In genomic region chr11:57311109-57311936, GRCh38 we compare ENCODE assay signal across 7 cellular contexts. TPM values are rescaled to one million over a fixed set of nuclear protein-coding genes. Genes with fewer than 3 reads are reported as not detected.
DNase-seq lines count a peak whose midpoint lies in the region; ATAC-seq and TF ChIP-seq lines count a peak whose summit lies in the region.

No MANE protein-coding gene starts in this region.

- H3K4me1 Mint-ChIP-seq in activated CD4-positive, alpha-beta T cell treated with anti-CD3 and anti-CD28 coated beads, Interleukin-2, amount 10 ng/mL, durations not matched to agents 24 days and 14 days, result peaks cover 14% of the 10 kb centered on the region

- TF ChIP-seq POLR2A in GM18505 (IDR thresholded peaks at IDR 0.05; ENCODE audit: borderline replicate concordance, extremely low read depth, insufficient read depth, insufficient read length), result no peak
- peak in 1 of 2 donors; percentile 15 for TF ChIP-seq POLR2A in lower leg skin (IDR thresholded peaks at IDR 0.05)

- no peak overlapping the region for H3K27ac Mint-ChIP-seq in activated CD4-positive, alpha-beta T cell treated with anti-CD3 and anti-CD28 coated beads, Interleukin-2, amount 10 ng/mL, durations not matched to agents 24 days and 14 days

- ATAC-seq in GM18505 (IDR thresholded peaks at IDR 0.05; ENCODE audit: unreplicated experiment) (peak; percentile 97), HG02798 (IDR thresholded peaks at IDR 0.05; ENCODE audit: poor library complexity, unreplicated experiment) (peak; percentile 95)

- intact Hi-C loops in activated CD4-positive, alpha-beta T cell treated with anti-CD3 and anti-CD28 coated beads, Interleukin-2, amount 10 ng/mL, durations not matched to agents 24 days and 14 days (cut with micrococcal nuclease), result loop anchor here (1.0 kb wide), 2 partner anchors 14 to 24 kb away; partner anchors contain the start of gene SSRP1
- intact Hi-C loops in lower leg skin (cut with DNase I; ENCODE audit: low total_unique reads), result no loop called here

- DNase-seq in NCI-H2029 treated with DMSO at 0.1 percent for 48 hours (lab: John Stamatoyannopoulos, UW) (peak; percentile 71), ecto neural progenitor cell (ENCODE audit: low spot score) (peak; percentile 83), lower leg skin (ENCODE audit: low spot score in 2 of 2) (peak; percentile 95 to 99)
- DNase-seq in activated CD4-positive, alpha-beta T cell treated with anti-CD3 and anti-CD28 coated beads, Interleukin-2, amount 10 ng/mL, durations not matched to agents 24 days and 14 days, result peak; percentile 90
- DNase-seq in stimulated activated CD4-positive, alpha-beta T cell treated with anti-CD3 and anti-CD28 coated beads, TNF-alpha, amount 100 ng/mL, for 4 hours (ENCODE audit: low read depth in 3 of 3), result peak in 2 of 3 experiments; percentile 33 to 36

- TF ChIP-seq CTCF in lower leg skin (IDR thresholded peaks at IDR 0.05), result no peak

- H3K27me3 Mint-ChIP-seq in activated CD4-positive, alpha-beta T cell treated with anti-CD3 and anti-CD28 coated beads, Interleukin-2, amount 10 ng/mL, durations not matched to agents 24 days and 14 days, result no peaks in the 10 kb centered on the region

- H3K36me3 Mint-ChIP-seq in activated CD4-positive, alpha-beta T cell treated with anti-CD3 and anti-CD28 coated beads, Interleukin-2, amount 10 ng/mL, durations not matched to agents 24 days and 14 days (ENCODE audit: low read depth), result peaks cover 7% of the 10 kb centered on the region

- peak overlapping the region; percentile 6 for H3K4me3 ChIP-seq in lower leg skin (ENCODE audit: low read depth, poor library complexity, severe bottlenecking)

- peak overlapping the region; percentile 68 for H3K4me3 Mint-ChIP-seq in activated CD4-positive, alpha-beta T cell treated with anti-CD3 and anti-CD28 coated beads, Interleukin-2, amount 10 ng/mL, durations not matched to agents 24 days and 14 days

- WGBS in lower leg skin, 2 donors, result 2 to 3% methylated on average over 10 to 30 of the region's 31 CpGs

- H3K9me3 Mint-ChIP-seq in activated CD4-positive, alpha-beta T cell treated with anti-CD3 and anti-CD28 coated beads, Interleukin-2, amount 10 ng/mL, durations not matched to agents 24 days and 14 days, result no peaks in the 10 kb centered on the region

RNA-seq across cellular contexts. Expression of gene TNKS1BP1, which starts 13.4 kb away (rescaled TPM):
- total RNA-seq in activated CD4-positive, alpha-beta T cell treated with anti-CD3 and anti-CD28 coated beads, Interleukin-2, amount 10 ng/mL, durations not matched to agents 24 days and 14 days, result 23.7 and 24.2 TPM in 2 replicates
- 100 to 1,000 TPM; 219 to 273 (median 230) TPM for total RNA-seq in lower leg skin

RNA-seq across cellular contexts. Expression of gene SSRP1, which starts 24.4 kb away (rescaled TPM):
- total RNA-seq in activated CD4-positive, alpha-beta T cell treated with anti-CD3 and anti-CD28 coated beads, Interleukin-2, amount 10 ng/mL, durations not matched to agents 24 days and 14 days, result 253 and 256 TPM in 2 replicates
- 10 to 100 TPM; 66.1 to 76.1 (median 74.6) TPM for total RNA-seq in lower leg skin

RNA-seq across cellular contexts. Expression of gene P2RX3, which starts 26.8 kb away (rescaled TPM):
- total RNA-seq in activated CD4-positive, alpha-beta T cell treated with anti-CD3 and anti-CD28 coated beads, Interleukin-2, amount 10 ng/mL, durations not matched to agents 24 days and 14 days, result not detected in 2 replicates
- not detected for total RNA-seq in lower leg skin

Comparison
In these comparisons a context has a peak if more than half of its experiments do, and no peak if none do; other contexts are left out.
1. Peak in every context shown above with its lines: DNase-seq, ATAC-seq and H3K4me3 ChIP-seq.
2. DNase-seq: peak in every context shown above with its lines; median percentile 97 in lower leg skin; 90 in activated CD4-positive, alpha-beta T cell treated with anti-CD3 and anti-CD28 coated beads, Interleukin-2, amount 10 ng/mL, durations not matched to agents 24 days and 14 days; 83 in ecto neural progenitor cell; 71 in NCI-H2029 treated with DMSO at 0.1 percent for 48 hours; 34 in stimulated activated CD4-positive, alpha-beta T cell treated with anti-CD3 and anti-CD28 coated beads, TNF-alpha, amount 100 ng/mL, for 4 hours.